ENCODE assay signal across 12 cellular contexts in genomic region chr9:33135086-33135958, GRCh38. TPM values are rescaled to one million over a fixed set of nuclear protein-coding genes. Genes with fewer than 3 reads are reported as not detected.
DNase-seq lines count a peak whose midpoint lies in the region; ATAC-seq lines count a peak whose summit lies in the region.
"Had no signal": no experiment of that assay in that cellular context is flagged by ENCODE, and none has a peak within 500 bp of the region (broad histone marks: within the 10 kb centered on the region; RNA-seq: fewer than 3 reads in every experiment).

No MANE protein-coding gene starts in this region.

- H3K27ac ChIP-seq in skeletal muscle tissue (ENCODE audit: low read depth, low read length) = peak overlapping the region; percentile 72

- H3K36me3 Mint-ChIP-seq in immature natural killer cell = peaks cover 20 to 32% (median 28%) of the 10 kb centered on the region in 3 donors

- peak overlapping the region; percentile 94 to 99 (median 96) for H3K27ac Mint-ChIP-seq in immature natural killer cell

- no peaks in the 10 kb centered on the region for H3K9me3 Mint-ChIP-seq in immature natural killer cell

- peaks cover 22 to 49% (median 32%) of the 10 kb centered on the region in 3 donors for H3K27me3 Mint-ChIP-seq in immature natural killer cell (ENCODE audit: low read depth in 3 of 3)

- no peaks in the 10 kb centered on the region for H3K27me3 ChIP-seq in skeletal muscle tissue (ENCODE audit: control insufficient read depth in 3 of 3, insufficient read depth in 3 of 3, low read length in 3 of 3)

- peaks cover 66 to 79% (median 73%) of the 10 kb centered on the region in 3 donors for H3K4me1 ChIP-seq in skeletal muscle tissue (ENCODE audit: control insufficient read depth in 3 of 3, insufficient read depth in 3 of 3, low read length in 3 of 3)

- H3K9me3 ChIP-seq in skeletal muscle tissue (ENCODE audit: control insufficient read depth in 3 of 3, low read length in 3 of 3) = no peaks in the 10 kb centered on the region

- H3K4me3 Mint-ChIP-seq in immature natural killer cell = peak overlapping the region; percentile 68 to 88 (median 77)

- DNase-seq in NCI-H2227 (lab: John Stamatoyannopoulos, UW; ENCODE audit: unreplicated experiment) (peak; percentile 7), NCI-H2227 treated with DMSO at 0.1 percent for 48 hours (lab: John Stamatoyannopoulos, UW) (no peak), UCSD-AML1 (lab: John Stamatoyannopoulos, UW; ENCODE audit: unreplicated experiment) (peak; percentile 34), immature natural killer cell (no peak), SIG-M5 (lab: John Stamatoyannopoulos, UW) (no peak)
- DNase-seq: 8988T; KG1; NCI-H226; stimulated activated CD4-positive, alpha-beta T cell treated with anti-CD3 and anti-CD28 coated beads, Interleukin-4, amount 100 ng/mL, for 4 hours had no signal

- peaks cover 13 to 23% (median 14%) of the 10 kb centered on the region in 3 donors for H3K36me3 ChIP-seq in skeletal muscle tissue (ENCODE audit: control insufficient read depth in 3 of 3, insufficient read depth in 3 of 3, low read length in 3 of 3)

- H3K4me1 Mint-ChIP-seq in immature natural killer cell = peaks cover 89 to 94% of the 10 kb centered on the region in 2 donors

- H3K9ac ChIP-seq in skeletal muscle tissue (ENCODE audit: low read depth in 1 of 3, low read length in 3 of 3) = peak overlapping the region in 2 of 3 donors; percentile 28 to 50

- peak overlapping the region in 1 of 3 donors; percentile 45 for H3K4me3 ChIP-seq in skeletal muscle tissue (ENCODE audit: low read length in 3 of 3)

- no peak for ATAC-seq in GM18498 (IDR thresholded peaks at IDR 0.05; ENCODE audit: unreplicated experiment)
- no peak for ATAC-seq in HG03108 (IDR thresholded peaks at IDR 0.05; ENCODE audit: unreplicated experiment)

RNA-seq across cellular contexts. Expression of gene B4GALT1, which starts 31.8 kb away (rescaled TPM):
- 10 to 100 TPM; 21.7 to 49.2 (median 44.2) TPM for polyA plus RNA-seq in immature natural killer cell
- 14.1 TPM for total RNA-seq in skeletal muscle tissue

RNA-seq across cellular contexts. Expression of gene SMU1, which starts 58.8 kb away (rescaled TPM):
- 10 to 100 TPM; 15.5 to 35.7 (median 22.5) TPM for polyA plus RNA-seq in immature natural killer cell
- total RNA-seq in skeletal muscle tissue = 30.3 TPM

Comparison
In these comparisons a context has a peak if more than half of its experiments do, and no peak if none do; other contexts are left out.
1. DNase-seq: peak in NCI-H2227 (single experiment) and UCSD-AML1 (single experiment); none in NCI-H2227 treated with DMSO at 0.1 percent for 48 hours (single experiment), immature natural killer cell (0 of 3) and SIG-M5 (single experiment).